In the genomic region with DNA sequence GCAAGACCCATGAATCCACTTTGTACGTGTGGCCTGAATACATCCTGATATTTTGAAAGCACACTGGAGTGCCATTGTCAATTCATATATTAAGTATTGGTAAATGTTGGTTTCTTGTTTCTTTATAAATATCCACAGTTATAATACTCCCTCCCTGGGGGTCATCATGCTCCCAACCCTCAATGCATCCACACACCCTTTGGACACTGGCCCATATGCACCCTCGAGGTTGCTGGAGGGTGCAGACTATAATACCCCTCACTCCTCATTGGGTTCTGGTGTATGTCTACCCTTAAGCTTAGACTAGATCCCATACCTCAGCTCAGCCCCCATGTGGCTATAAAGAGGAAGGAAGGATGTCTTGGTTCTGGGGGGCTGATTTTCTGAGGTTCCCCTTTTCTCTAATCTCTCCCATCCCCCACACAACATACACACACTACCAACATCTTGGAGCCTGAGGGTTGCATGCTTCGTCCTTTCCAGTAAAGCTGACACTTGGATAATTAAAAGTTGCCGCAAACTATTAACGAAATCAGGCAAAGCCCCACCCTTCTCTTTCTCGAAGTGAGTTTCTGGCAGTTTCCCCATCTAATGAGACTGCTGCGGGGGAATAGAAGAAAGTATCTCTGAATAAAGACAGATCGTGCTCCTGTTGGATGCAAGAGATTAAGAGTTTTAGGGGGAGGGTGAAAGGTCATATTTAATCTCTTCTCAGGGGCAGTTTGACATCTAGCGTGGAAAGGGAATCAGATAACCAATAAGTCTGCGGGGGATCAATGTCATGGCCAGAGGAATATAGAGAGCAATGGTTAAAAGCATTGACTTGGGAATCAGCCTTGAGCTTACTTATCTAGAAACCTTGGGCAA, we compare ENCODE assay signal across 11 cellular contexts. TPM values are rescaled to one million over a fixed set of nuclear protein-coding genes. Genes with fewer than 3 reads are reported as not detected.
DNase-seq lines count a peak whose midpoint lies in the region; ATAC-seq and TF ChIP-seq lines count a peak whose summit lies in the region.
"Had no signal": no experiment of that assay in that cellular context is flagged by ENCODE, and none has a peak within 500 bp of the region (broad histone marks: within the 10 kb centered on the region; RNA-seq: fewer than 3 reads in every experiment).

No MANE protein-coding gene starts in this region.

- H3K27me3 ChIP-seq in right cardiac atrium (ENCODE audit: control insufficient read depth, insufficient read depth) (no peaks in the 10 kb centered on the region), BE2C (no peaks in the 10 kb centered on the region)

- H3K27ac ChIP-seq in right cardiac atrium (ENCODE audit: low read length): no peak overlapping the region

- H3K9me3 ChIP-seq in right cardiac atrium (ENCODE audit: control insufficient read depth, low read length) (no peaks in the 10 kb centered on the region), BE2C (no peaks in the 10 kb centered on the region)

- intact Hi-C loops in right cardiac atrium (cut with DNase I) (loop anchor here in 2 of 4 donors (10.0 kb wide), 1 partner anchor 153 kb away; no protein-coding TSS in a partner anchor), cardiac septum (cut with DNase I) (loop anchor here (10.0 kb wide), 2 partner anchors 293 to 413 kb away; partner anchors contain the start of gene C6orf89)

- peaks cover 16% of the 10 kb centered on the region for H3K36me3 ChIP-seq in BE2C

- DNase-seq in right cardiac atrium: no peak
- no peak for DNase-seq in cardiac septum (ENCODE audit: low spot score)
- DNase-seq in SKM-1 (lab: John Stamatoyannopoulos, UW; ENCODE audit: unreplicated experiment): peak; percentile 24
- no peak for DNase-seq in DMS153 treated with DMSO at 0.1 percent for 48 hours (lab: John Stamatoyannopoulos, UW; ENCODE audit: unreplicated experiment)
- DNase-seq in BE2C: no peak
- DNase-seq in iPS-NIHi7 (ENCODE audit: extremely low spot score): no peak
- DNase-seq: cerebellar nuclear complex, mesenchymal stem cell, NCI-H146 had no signal

- H3K4me3 ChIP-seq in right cardiac atrium (ENCODE audit: low read length) (no peak overlapping the region), BE2C (ENCODE audit: low read depth, low read length) (no peak overlapping the region)

- ATAC-seq in right cardiac atrium: peak; percentile 25 to 29
- peak; percentile 50 for ATAC-seq in esophagus mucosa
- ATAC-seq in GM21619 (IDR thresholded peaks at IDR 0.05; ENCODE audit: unreplicated experiment): no peak

- peaks cover 3% of the 10 kb centered on the region for H3K4me1 ChIP-seq in right cardiac atrium (ENCODE audit: control insufficient read depth, insufficient read depth, low read length)
- H3K4me1 ChIP-seq in BE2C: no peaks in the 10 kb centered on the region

- TF ChIP-seq CTCF in BE2C (IDR thresholded peaks at IDR 0.05; ENCODE audit: low read depth, low read length): no peak

- WGBS in right cardiac atrium: 53% methylated on average over 10 of the region's 10 CpGs

RNA-seq across cellular contexts. Expression of gene PIM1, which starts 7.4 kb away (rescaled TPM):
- total RNA-seq in right cardiac atrium (10 to 100 TPM; 22.5 to 72.5 (median 32.1) TPM), cardiac septum (16.6 TPM), esophagus mucosa (194 TPM)
- 44.2 TPM for polyA plus RNA-seq in right cardiac atrium
- 64.9 TPM for polyA plus RNA-seq in BE2C (2012; ENCODE audit: insufficient read depth, insufficient read length, low read depth)
